ENCODE assay signal across 1 cellular context in genomic region chr2:208373460-208374089, GRCh38.
TF ChIP-seq lines count a peak whose summit lies in the region.

No MANE protein-coding gene starts in this region.

TF ChIP-seq in GM23338, 12 proteins besides CTCF, POLR2A, EP300 and RAD21 (continued from another document):
- TF ChIP-seq ZNF462 (CRISPR knock-in tag; IDR thresholded peaks at IDR 0.05): no peak
